ENCODE assay signal across 21 cellular contexts in genomic region chrX:107485019-107485418, GRCh38. TPM values are rescaled to one million over a fixed set of nuclear protein-coding genes. Genes with fewer than 3 reads are reported as not detected.
DNase-seq lines count a peak whose midpoint lies in the region; ATAC-seq and TF ChIP-seq lines count a peak whose summit lies in the region.
"Had no signal": no experiment of that assay in that cellular context is flagged by ENCODE, and none has a peak within 500 bp of the region (broad histone marks: within the 10 kb centered on the region; RNA-seq: fewer than 3 reads in every experiment).

No MANE protein-coding gene starts in this region.

- H2AFZ ChIP-seq in OCI-LY7 (ENCODE audit: low read length) = no peak overlapping the region

- H3K9me3 ChIP-seq in OCI-LY7 (ENCODE audit: low read length) (no peaks in the 10 kb centered on the region), endodermal cell (ENCODE audit: control insufficient read depth, low read length) (no peaks in the 10 kb centered on the region)
- H3K9me3 ChIP-seq: A549, lower lobe of right lung, spleen, upper lobe of left lung had no signal

- no peaks in the 10 kb centered on the region for H3K4me1 Mint-ChIP-seq in endodermal cell
- H3K4me1 Mint-ChIP-seq in stimulated activated naive B cell treated with anti-CD40 and anti-IgM and Interleukin-4, amounts not matched to agents 10 μg/mL and 1 μg/mL and 100 μg/mL, for 72 hours = peaks cover 6 to 7% of the 10 kb centered on the region in 2 donors
- H3K4me1 Mint-ChIP-seq in stimulated activated naive CD8-positive, alpha-beta T cell treated with anti-CD3 and anti-CD28 coated beads, Interleukin-15, amount 100 ng/mL, for 72 hours = no peaks in the 10 kb centered on the region

- no peaks in the 10 kb centered on the region for H4K20me1 ChIP-seq in OCI-LY7 (ENCODE audit: insufficient read depth, low read length)

- H3K4me3 ChIP-seq in OCI-LY7 (ENCODE audit: low read depth, low read length, poor library complexity, severe bottlenecking) (no peak overlapping the region), endodermal cell (ENCODE audit: low read length) (no peak overlapping the region)
- H3K4me3 ChIP-seq: A549, lower lobe of right lung, spleen, upper lobe of left lung had no signal

- no TSS peak for BruUV-seq in OCI-LY7 (replicated peaks; lab: Mats Ljungman, UMichigan)

- 0 out of 2 replicates have a peak, but pooled peaks cover 3% of the 10 kb centered on the region for H3K79me2 ChIP-seq in OCI-LY7 (ENCODE audit: insufficient read depth, low read depth, low read length)

- ATAC-seq in stimulated activated naive B cell treated with anti-CD40 and anti-IgM and Interleukin-4, amounts not matched to agents 10 μg/mL and 1 μg/mL and 100 μg/mL, for 72 hours (replicated peaks) = peak in 1 of 2 donors; percentile 46
- no peak for ATAC-seq in stimulated activated naive CD8-positive, alpha-beta T cell treated with anti-CD3 and anti-CD28 coated beads, Interleukin-15, amount 100 ng/mL, for 72 hours
- ATAC-seq in HG03469 (IDR thresholded peaks at IDR 0.05; ENCODE audit: unreplicated experiment) = no peak
- ATAC-seq: A549; lower lobe of right lung; naive thymus-derived CD8-positive, alpha-beta T cell; stimulated activated effector memory CD8-positive, alpha-beta T cell treated with anti-CD3 and anti-CD28 coated beads, Interleukin-12 subunit alpha, Interleukin-12 subunit beta, amount 100 ng/mL, for 72 hours had no signal

- 93 to 100% methylated on average over 1 to 5 of the region's 5 CpGs for WGBS in endodermal cell (ENCODE audit: insufficient coverage in 1 of 2, insufficient read length in 1 of 2), 2 experiments

- no peaks in the 10 kb centered on the region for H3K27me3 ChIP-seq in endodermal cell (ENCODE audit: control insufficient read depth, insufficient read depth, low read length, poor library complexity, severe bottlenecking)
- H3K27me3 ChIP-seq: upper lobe of left lung had no signal

- DNase-seq in SIG-M5 treated with dmso at 0.1 percent for 504 hours (lab: John Stamatoyannopoulos, UW; ENCODE audit: unreplicated experiment) (peak; percentile 1), SIG-M5 (lab: John Stamatoyannopoulos, UW) (no peak), OCI-LY7 (ENCODE audit: low spot score) (peak; percentile 34), endodermal cell (peak; percentile 51), inferior parietal cortex (ENCODE audit: extremely low spot score) (no peak)
- no peak for DNase-seq in stimulated activated naive B cell treated with anti-CD40 and anti-IgM and Interleukin-4, amounts not matched to agents 10 μg/mL and 1 μg/mL and 100 μg/mL, for 72 hours
- no peak for DNase-seq in stimulated activated naive CD8-positive, alpha-beta T cell treated with anti-CD3 and anti-CD28 coated beads, Interleukin-15, amount 100 ng/mL, for 72 hours
- DNase-seq: activated CD4-positive, alpha-beta T cell treated with anti-CD3 and anti-CD28 coated beads, Interleukin-2, amount 50 U/mL, for 48 hours; activated naive CD8-positive, alpha-beta T cell treated with anti-CD3 and anti-CD28 coated beads for 36 hours; activated T-cell treated with anti-CD3 and anti-CD28 coated beads, Interleukin-2, amount 50 U/mL, for 24 hours; CD4-positive, alpha-beta memory T cell; foreskin fibroblast; lower lobe of right lung; naive thymus-derived CD8-positive, alpha-beta T cell; posterior cingulate gyrus; spleen had no signal

- peaks cover 31% of the 10 kb centered on the region for H3K4me1 ChIP-seq in OCI-LY7 (ENCODE audit: insufficient read depth, low read length, poor library complexity, severe bottlenecking)
- H3K4me1 ChIP-seq in endodermal cell (ENCODE audit: control insufficient read depth, insufficient read depth, low read length) = no peaks in the 10 kb centered on the region
- H3K4me1 ChIP-seq: A549, lower lobe of right lung, spleen, upper lobe of left lung had no signal

- no peaks in the 10 kb centered on the region for H3K36me3 ChIP-seq in OCI-LY7 (ENCODE audit: insufficient read depth, low read length)
- H3K36me3 ChIP-seq in endodermal cell (ENCODE audit: control insufficient read depth, insufficient read depth, low read length) = no peaks in the 10 kb centered on the region
- H3K36me3 ChIP-seq: lower lobe of right lung, spleen, upper lobe of left lung had no signal

- H3K36me3 Mint-ChIP-seq in endodermal cell (ENCODE audit: low read depth) = no peaks in the 10 kb centered on the region
- H3K36me3 Mint-ChIP-seq in stimulated activated naive B cell treated with anti-CD40 and anti-IgM and Interleukin-4, amounts not matched to agents 10 μg/mL and 1 μg/mL and 100 μg/mL, for 72 hours = no peaks in the 10 kb centered on the region
- H3K36me3 Mint-ChIP-seq: activated naive CD8-positive, alpha-beta T cell treated with anti-CD3 and anti-CD28 coated beads for 36 hours; CD4-positive, alpha-beta memory T cell; naive thymus-derived CD8-positive, alpha-beta T cell; stimulated activated effector memory CD8-positive, alpha-beta T cell treated with anti-CD3 and anti-CD28 coated beads, Interleukin-12 subunit alpha, Interleukin-12 subunit beta, amount 100 ng/mL, for 72 hours had no signal

- H3K4me3 Mint-ChIP-seq in endodermal cell = no peak overlapping the region
- no peak overlapping the region for H3K4me3 Mint-ChIP-seq in stimulated activated naive B cell treated with anti-CD40 and anti-IgM and Interleukin-4, amounts not matched to agents 10 μg/mL and 1 μg/mL and 100 μg/mL, for 72 hours
- no peak overlapping the region for H3K4me3 Mint-ChIP-seq in stimulated activated naive CD8-positive, alpha-beta T cell treated with anti-CD3 and anti-CD28 coated beads, Interleukin-15, amount 100 ng/mL, for 72 hours
- H3K4me3 Mint-ChIP-seq: activated naive CD8-positive, alpha-beta T cell treated with anti-CD3 and anti-CD28 coated beads for 36 hours; activated T-cell treated with anti-CD3 and anti-CD28 coated beads, Interleukin-2, amount 50 U/mL, for 24 hours; CD4-positive, alpha-beta memory T cell; naive thymus-derived CD8-positive, alpha-beta T cell; stimulated activated effector memory CD8-positive, alpha-beta T cell treated with anti-CD3 and anti-CD28 coated beads, Interleukin-12 subunit alpha, Interleukin-12 subunit beta, amount 100 ng/mL, for 72 hours had no signal

- POLR2A ChIA-PET in OCI-LY7 (lab: Charles Lee) = no interaction called here

- H3K9ac ChIP-seq in endodermal cell (ENCODE audit: extremely low read depth, low read length, poor library complexity, severe bottlenecking) = no peak overlapping the region

- no peaks in the 10 kb centered on the region for H3K9me2 ChIP-seq in OCI-LY7 (ENCODE audit: insufficient read depth, low read length)

- H3K27ac Mint-ChIP-seq in endodermal cell = no peak overlapping the region
- H3K27ac Mint-ChIP-seq in stimulated activated naive B cell treated with anti-CD40 and anti-IgM and Interleukin-4, amounts not matched to agents 10 μg/mL and 1 μg/mL and 100 μg/mL, for 72 hours = peak overlapping the region; percentile 37
- H3K27ac Mint-ChIP-seq in stimulated activated naive CD8-positive, alpha-beta T cell treated with anti-CD3 and anti-CD28 coated beads, Interleukin-15, amount 100 ng/mL, for 72 hours = no peak overlapping the region
- H3K27ac Mint-ChIP-seq: activated naive CD8-positive, alpha-beta T cell treated with anti-CD3 and anti-CD28 coated beads for 36 hours; activated T-cell treated with anti-CD3 and anti-CD28 coated beads, Interleukin-2, amount 50 U/mL, for 24 hours; CD4-positive, alpha-beta memory T cell; naive thymus-derived CD8-positive, alpha-beta T cell; stimulated activated effector memory CD8-positive, alpha-beta T cell treated with anti-CD3 and anti-CD28 coated beads, Interleukin-12 subunit alpha, Interleukin-12 subunit beta, amount 100 ng/mL, for 72 hours had no signal

- intact Hi-C loops in OCI-LY7 (cut with micrococcal nuclease; ENCODE audit: unreplicated experiment) = no loop called here

- H3K4me2 ChIP-seq in OCI-LY7 (ENCODE audit: low read length) = peak overlapping the region; percentile 20; the same call in 1 of the 2 replicates
- H3K4me2 ChIP-seq: A549 had no signal

- peaks cover 19% of the 10 kb centered on the region for H3K27me3 Mint-ChIP-seq in endodermal cell (ENCODE audit: insufficient read depth)
- peaks cover 4 to 8% of the 10 kb centered on the region in 2 donors for H3K27me3 Mint-ChIP-seq in stimulated activated naive B cell treated with anti-CD40 and anti-IgM and Interleukin-4, amounts not matched to agents 10 μg/mL and 1 μg/mL and 100 μg/mL, for 72 hours
- H3K27me3 Mint-ChIP-seq in stimulated activated naive CD8-positive, alpha-beta T cell treated with anti-CD3 and anti-CD28 coated beads, Interleukin-15, amount 100 ng/mL, for 72 hours = peaks cover 21% of the 10 kb centered on the region
- H3K27me3 Mint-ChIP-seq: activated naive CD8-positive, alpha-beta T cell treated with anti-CD3 and anti-CD28 coated beads for 36 hours had no signal

- CTCF ChIA-PET in OCI-LY7 (lab: Charles Lee; ENCODE audit: unreplicated experiment) = no interaction called here

- peaks cover 58% of the 10 kb centered on the region for H3K9me3 Mint-ChIP-seq in endodermal cell
- H3K9me3 Mint-ChIP-seq in stimulated activated naive B cell treated with anti-CD40 and anti-IgM and Interleukin-4, amounts not matched to agents 10 μg/mL and 1 μg/mL and 100 μg/mL, for 72 hours = no peaks in the 10 kb centered on the region
- no peaks in the 10 kb centered on the region for H3K9me3 Mint-ChIP-seq in stimulated activated naive CD8-positive, alpha-beta T cell treated with anti-CD3 and anti-CD28 coated beads, Interleukin-15, amount 100 ng/mL, for 72 hours
- H3K9me3 Mint-ChIP-seq: activated naive CD8-positive, alpha-beta T cell treated with anti-CD3 and anti-CD28 coated beads for 36 hours; activated T-cell treated with anti-CD3 and anti-CD28 coated beads, Interleukin-2, amount 50 U/mL, for 24 hours; CD4-positive, alpha-beta memory T cell; naive thymus-derived CD8-positive, alpha-beta T cell; stimulated activated effector memory CD8-positive, alpha-beta T cell treated with anti-CD3 and anti-CD28 coated beads, Interleukin-12 subunit alpha, Interleukin-12 subunit beta, amount 100 ng/mL, for 72 hours had no signal

- H3K27ac ChIP-seq in OCI-LY7 (ENCODE audit: low read depth, low read length, poor library complexity, severe bottlenecking) (no peak overlapping the region), endodermal cell (ENCODE audit: low read depth, low read length) (no peak overlapping the region)
- H3K27ac ChIP-seq: A549, lower lobe of right lung, spleen, upper lobe of left lung had no signal

- TF ChIP-seq CTCF in OCI-LY7 (conservative IDR thresholded peaks at IDR 0.05; ENCODE audit: low read length) = peak; percentile 60
- TF ChIP-seq CTCF in endodermal cell (conservative IDR thresholded peaks at IDR 0.05) = peak; percentile 39

RNA-seq across cellular contexts. Expression of gene FRMPD3, which starts 35.6 kb away (rescaled TPM):
- total RNA-seq in OCI-LY7 (2014; rRNA removed; shearing (Covaris generic)) = 5.8 and 6.5 TPM in 2 replicates
- total RNA-seq in OCI-LY7 (2022) = 12.3 and 12.9 TPM in 2 replicates
- under 1 TPM in 1 of 2 donors, not detected in 1; 0.24 TPM for total RNA-seq in endodermal cell
- 2.5 TPM for polyA plus RNA-seq in endodermal cell (2013, experiment 1 of 2)
- polyA plus RNA-seq in endodermal cell (2013, experiment 2 of 2) = 2.2 TPM
- total RNA-seq: activated naive CD8-positive, alpha-beta T cell treated with anti-CD3 and anti-CD28 coated beads for 36 hours; CD4-positive, alpha-beta memory T cell; NCI-H460 had no signal
- polyA plus RNA-seq: CD4-positive, alpha-beta memory T cell had no signal

Comparison
In these comparisons a context has a peak if more than half of its experiments do, and no peak if none do; other contexts are left out.
1. DNase-seq: peak in SIG-M5 treated with dmso at 0.1 percent for 504 hours (single experiment), OCI-LY7 (single experiment) and endodermal cell (single experiment); none in SIG-M5 (single experiment), stimulated activated naive B cell treated with anti-CD40 and anti-IgM and Interleukin-4, amounts not matched to agents 10 μg/mL and 1 μg/mL and 100 μg/mL, for 72 hours (single experiment), inferior parietal cortex (single experiment) and stimulated activated naive CD8-positive, alpha-beta T cell treated with anti-CD3 and anti-CD28 coated beads, Interleukin-15, amount 100 ng/mL, for 72 hours (0 of 2).
2. RNA of gene FRMPD3, which starts 35.6 kb away (total RNA-seq): 5.8 to 12.9 TPM in OCI-LY7; 0.24 TPM in endodermal cell; every median in the first group is over 4 times any median in the second.